ENCODE assay signal across 9 cellular contexts in genomic region chr1:111450185-111450584, GRCh38. TPM values are rescaled to one million over a fixed set of nuclear protein-coding genes. Genes with fewer than 3 reads are reported as not detected.
DNase-seq lines count a peak whose midpoint lies in the region; ATAC-seq and TF ChIP-seq lines count a peak whose summit lies in the region.
"Had no signal": no experiment of that assay in that cellular context is flagged by ENCODE, and none has a peak within 500 bp of the region (broad histone marks: within the 10 kb centered on the region; RNA-seq: fewer than 3 reads in every experiment).

No MANE protein-coding gene starts in this region.

- H4K20me1 ChIP-seq in GM23338 (replicated peaks; ENCODE audit: insufficient read depth): peaks cover 16% of the 10 kb centered on the region

- H3K36me3 ChIP-seq in GM23338 (ENCODE audit: insufficient read depth) (peaks cover 10% of the 10 kb centered on the region), skeletal muscle satellite cell (ENCODE audit: insufficient read depth, low read length) (peaks cover 36% of the 10 kb centered on the region)

- H3K4me1 Mint-ChIP-seq in GM23338: peaks cover 18% of the 10 kb centered on the region

- H3K4me2 ChIP-seq in GM23338: peak overlapping the region; percentile 100
- peak overlapping the region; percentile 89 for H3K4me2 ChIP-seq in skeletal muscle satellite cell (ENCODE audit: low read length)

- peaks cover 42% of the 10 kb centered on the region for H3K36me3 Mint-ChIP-seq in GM23338 (ENCODE audit: low read depth)

- peak overlapping the region; percentile 29 for H3K27ac ChIP-seq in GM23338 (ENCODE audit: low read depth)
- H3K27ac ChIP-seq in right cardiac atrium (ENCODE audit: low read length): no peak overlapping the region

- H3K4me1 ChIP-seq in GM23338 (ENCODE audit: insufficient read depth) (peaks cover 7% of the 10 kb centered on the region; the same call in 1 of the 2 replicates), right cardiac atrium (ENCODE audit: control insufficient read depth, insufficient read depth, low read length) (no peaks in the 10 kb centered on the region), skeletal muscle satellite cell (ENCODE audit: control insufficient read depth, insufficient read depth, low read length) (peaks cover 19% of the 10 kb centered on the region)

- TF ChIP-seq CTCF in GM23338 (conservative IDR thresholded peaks at IDR 0.05; ENCODE audit: low read depth in 2 of 2) (no peak), WI38 (IDR thresholded peaks at IDR 0.05; ENCODE audit: low read depth, low read length) (no peak)

- H3K4me3 ChIP-seq in GM23338 (peak overlapping the region; percentile 71), WI38 (ENCODE audit: low read depth, low read length) (peak overlapping the region; percentile 99), right cardiac atrium (ENCODE audit: low read length) (peak overlapping the region; percentile 94), skeletal muscle satellite cell (ENCODE audit: low read length) (peak overlapping the region; percentile 97)

- no peak for DNase-seq in GM23338 (ENCODE audit: low spot score)
- no peak for DNase-seq in right cardiac atrium
- no peak for DNase-seq in NCI-H2171 (lab: John Stamatoyannopoulos, UW)
- no peak for DNase-seq in head of caudate nucleus
- no peak for DNase-seq in Ammon's horn (ENCODE audit: low spot score)

- H3K9ac ChIP-seq in skeletal muscle satellite cell (ENCODE audit: low read depth, low read length): peak overlapping the region; percentile 98

- peaks cover 9% of the 10 kb centered on the region for H3K27me3 Mint-ChIP-seq in GM23338 (ENCODE audit: insufficient read depth, low read depth, poor library complexity)

- H3K79me2 ChIP-seq in GM23338 (replicated peaks; ENCODE audit: insufficient read depth): peaks cover 76% of the 10 kb centered on the region

- H3F3A ChIP-seq in GM23338 (replicated peaks; ENCODE audit: low read depth): no peaks in the 10 kb centered on the region

- peak overlapping the region; percentile 98 for H3K27ac Mint-ChIP-seq in GM23338

- no peak overlapping the region for H2AFZ ChIP-seq in GM23338

- peak overlapping the region; percentile 100 for H3K4me3 Mint-ChIP-seq in GM23338

- intact Hi-C loops in right cardiac atrium (cut with DNase I) (no loop called here), head of caudate nucleus (cut with DNase I) (no loop called here)

- WGBS in right cardiac atrium: 52% methylated on average over 3 of the region's 3 CpGs

- no peaks in the 10 kb centered on the region for H3K9me3 ChIP-seq in right cardiac atrium (ENCODE audit: control insufficient read depth, low read length)
- no peaks in the 10 kb centered on the region for H3K9me3 ChIP-seq in skeletal muscle satellite cell (replicated peaks; ENCODE audit: low read length)

- H3K27me3 ChIP-seq in GM23338 (ENCODE audit: insufficient read depth): no peaks in the 10 kb centered on the region
- no peaks in the 10 kb centered on the region for H3K27me3 ChIP-seq in right cardiac atrium (ENCODE audit: control insufficient read depth, insufficient read depth)
- H3K27me3 ChIP-seq in skeletal muscle satellite cell (ENCODE audit: control insufficient read depth, insufficient read depth, low read length): no peaks in the 10 kb centered on the region

- ATAC-seq in GM23338 (no peak), right cardiac atrium (no peak), HG02884 (IDR thresholded peaks at IDR 0.05; ENCODE audit: unreplicated experiment) (no peak)

- no peaks in the 10 kb centered on the region for H3K9me3 Mint-ChIP-seq in GM23338

- H3K9me2 ChIP-seq in GM23338 (ENCODE audit: insufficient read depth): no peaks in the 10 kb centered on the region

TF ChIP-seq in GM23338, 12 proteins besides CTCF, POLR2A, EP300 and RAD21:
- TF ChIP-seq STAT1 (IDR thresholded peaks at IDR 0.05; ENCODE audit: unreplicated experiment): no peak
- no peak for TF ChIP-seq POLR2AphosphoS5 (IDR thresholded peaks at IDR 0.05; ENCODE audit: low read depth)
- TF ChIP-seq ZNF114 (CRISPR knock-in tag; IDR thresholded peaks at IDR 0.05): no peak
- no peak for TF ChIP-seq REST (IDR thresholded peaks at IDR 0.05; ENCODE audit: unreplicated experiment)
- no peak for TF ChIP-seq CREB1 (CRISPR knock-in tag; IDR thresholded peaks at IDR 0.05; ENCODE audit: low read depth)
- TF ChIP-seq ETS1 (IDR thresholded peaks at IDR 0.05): no peak
- TF ChIP-seq EZH2phosphoT487 (IDR thresholded peaks at IDR 0.05; ENCODE audit: unreplicated experiment): no peak
- no peak for TF ChIP-seq JUNB (IDR thresholded peaks at IDR 0.05; ENCODE audit: unreplicated experiment)
- no peak for TF ChIP-seq NANOG (IDR thresholded peaks at IDR 0.05; ENCODE audit: borderline replicate concordance)

RNA-seq across cellular contexts. Expression of gene ATP5PB, which starts 0.9 kb away (rescaled TPM):
- 272 and 300 TPM in 2 replicates for total RNA-seq in GM23338 (2014; rRNA removed; shearing (Covaris generic))
- polyA plus RNA-seq in GM23338 (2016; fragmentation: Nextera tagmentation; extraction: Ambion mirVana): 260 and 279 TPM in 2 replicates
- total RNA-seq in right cardiac atrium: 100 to 1,000 TPM; 433 to 505 (median 493) TPM
- polyA plus RNA-seq in right cardiac atrium: 918 TPM
- total RNA-seq in skeletal muscle satellite cell (2012; rRNA removed): 316 and 348 TPM in 2 replicates

RNA-seq across cellular contexts. Expression of gene WDR77, which starts 1.1 kb away (rescaled TPM):
- 111 and 117 TPM in 2 replicates for total RNA-seq in GM23338 (2014; rRNA removed; shearing (Covaris generic))
- polyA plus RNA-seq in GM23338 (2016; fragmentation: Nextera tagmentation; extraction: Ambion mirVana) (75.0 and 85.9 TPM in 2 replicates), right cardiac atrium (28.2 TPM)
- 10 to 100 TPM; 24.1 to 29.2 (median 27.9) TPM for total RNA-seq in right cardiac atrium
- total RNA-seq in skeletal muscle satellite cell (2012; rRNA removed): 44.4 and 53.3 TPM in 2 replicates

RNA-seq across cellular contexts. Expression of gene OVGP1, which starts 22.6 kb away (rescaled TPM):
- total RNA-seq in GM23338 (2014; rRNA removed; shearing (Covaris generic)): 0.93 and 1.0 TPM in 2 replicates
- polyA plus RNA-seq in GM23338 (2016; fragmentation: Nextera tagmentation; extraction: Ambion mirVana) (0.82 and 0.99 TPM in 2 replicates), right cardiac atrium (0.66 TPM)
- total RNA-seq in right cardiac atrium: 1 to 10 TPM in 1 of 4 donors, under 1 TPM in 3; 0.44 to 1.1 (median 0.81) TPM
- 0.25 TPM in 1 of 2 replicates, not detected in the other for total RNA-seq in skeletal muscle satellite cell (2012; rRNA removed)

RNA-seq across cellular contexts. Expression of gene C1orf162, which starts 23.6 kb away (rescaled TPM):
- total RNA-seq in GM23338 (2014; rRNA removed; shearing (Covaris generic)): 0.16 and 0.69 TPM in 2 replicates
- polyA plus RNA-seq in GM23338 (2016; fragmentation: Nextera tagmentation; extraction: Ambion mirVana) (0.28 and 0.47 TPM in 2 replicates), right cardiac atrium (13.5 TPM)
- 10 to 100 TPM; 13.0 to 28.1 (median 18.0) TPM for total RNA-seq in right cardiac atrium
- under 0.01 and 0.22 TPM in 2 replicates for total RNA-seq in skeletal muscle satellite cell (2012; rRNA removed)
- total RNA-seq: H4 had no signal

RNA-seq across cellular contexts. Expression of gene ADORA3, which starts 53.2 kb away (rescaled TPM):
- total RNA-seq in GM23338 (2014; rRNA removed; shearing (Covaris generic)): not detected in 2 replicates
- polyA plus RNA-seq in GM23338 (2016; fragmentation: Nextera tagmentation; extraction: Ambion mirVana) (not detected in 2 replicates), right cardiac atrium (2.0 TPM)
- total RNA-seq in right cardiac atrium: 10 to 100 TPM in 1 of 4 donors, 1 to 10 TPM in 3; 5.4 to 10.9 (median 9.9) TPM
- total RNA-seq in skeletal muscle satellite cell (2012; rRNA removed): not detected in 2 replicates
- total RNA-seq: H4 had no signal
